ENCODE assay signal across 25 cellular contexts in the genomic region with DNA sequence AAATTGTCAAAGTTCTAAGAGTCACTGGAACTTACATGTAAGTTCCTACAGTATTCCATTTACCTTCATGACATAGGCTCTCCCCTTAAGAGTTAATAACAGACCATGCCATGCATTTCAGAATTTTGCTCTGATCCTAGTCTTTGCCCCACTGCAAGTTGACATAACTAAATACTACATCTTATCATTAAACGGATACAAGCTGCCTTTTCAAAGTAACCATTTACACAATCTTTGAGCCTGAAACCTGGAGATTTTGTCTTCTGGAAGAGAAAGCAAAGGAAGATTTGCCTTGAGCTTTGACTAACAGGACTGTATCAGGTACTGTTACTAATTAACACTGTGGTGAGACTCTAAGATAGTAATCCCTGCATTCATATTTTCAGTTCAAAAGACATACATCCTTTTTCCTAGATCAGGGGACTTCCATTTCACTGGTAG. TPM values are rescaled to one million over a fixed set of nuclear protein-coding genes. Genes with fewer than 3 reads are reported as not detected.
A peak's percentile ranks its signal among the peaks of the same experiment; 100 is the strongest.
DNase-seq lines count a peak whose midpoint lies in the region; ATAC-seq and TF ChIP-seq lines count a peak whose summit lies in the region.
"Had no signal": no experiment of that assay in that cellular context is flagged by ENCODE, and none has a peak within 500 bp of the region (broad histone marks: within the 10 kb centered on the region; RNA-seq: fewer than 3 reads in every experiment).

No MANE protein-coding gene starts in this region.

- H3K27ac ChIP-seq in tibial nerve (no peak overlapping the region), OCI-LY7 (ENCODE audit: low read depth, low read length, poor library complexity, severe bottlenecking) (no peak overlapping the region)
- H3K27ac ChIP-seq: coronary artery had no signal

- DNase-seq in progenitor cell of endocrine pancreas (ENCODE audit: low spot score, unreplicated experiment) (no peak), tibial nerve (ENCODE audit: low spot score in 2 of 2) (no peak), OCI-LY7 (ENCODE audit: low spot score) (no peak), MV-4-11 (lab: John Stamatoyannopoulos, UW) (no peak)
- DNase-seq in activated CD4-positive, alpha-beta memory T cell treated with anti-CD3 and anti-CD28 coated beads, Interleukin-2, amount 10 ng/mL, durations not matched to agents 7 days and 5 days = no peak
- DNase-seq: activated CD4-positive, alpha-beta memory T cell treated with anti-CD3 and anti-CD28 coated beads for 36 hours; activated naive CD8-positive, alpha-beta T cell treated with anti-CD3 and anti-CD28 coated beads for 36 hours; activated T-cell treated with anti-CD3 and anti-CD28 coated beads, Interleukin-2, amount 50 U/mL, for 72 hours; H7; KG1; NCI-H1048; NCI-H2081; NCI-H524 treated with DMSO at 0.1 percent for 48 hours; SHP77 treated with DMSO at 0.1 percent for 48 hours; small intestine; stimulated activated CD4-positive, alpha-beta T cell treated with anti-CD3 and anti-CD28 coated beads, Interleukin-4, amount 100 ng/mL, for 1 hour; T-helper 1 cell had no signal

- H3K27me3 Mint-ChIP-seq in progenitor cell of endocrine pancreas = no peaks in the 10 kb centered on the region
- H3K27me3 Mint-ChIP-seq in activated CD4-positive, alpha-beta memory T cell treated with anti-CD3 and anti-CD28 coated beads, Interleukin-2, amount 10 ng/mL, durations not matched to agents 7 days and 5 days = peaks cover 8% of the 10 kb centered on the region
- H3K27me3 Mint-ChIP-seq: brain had no signal

- no TSS peak for BruUV-seq in OCI-LY7 (replicated peaks; lab: Mats Ljungman, UMichigan)

- ATAC-seq in GM19395 (IDR thresholded peaks at IDR 0.05; ENCODE audit: unreplicated experiment) = peak; percentile 76
- peak; percentile 78 for ATAC-seq in HG02678 (IDR thresholded peaks at IDR 0.05; ENCODE audit: unreplicated experiment)
- ATAC-seq in HG03432 (IDR thresholded peaks at IDR 0.05; ENCODE audit: unreplicated experiment) = peak; percentile 72
- ATAC-seq: activated T-cell treated with anti-CD3 and anti-CD28 coated beads, Interleukin-2, amount 50 U/mL, for 72 hours had no signal

- intact Hi-C loops in OCI-LY7 (cut with micrococcal nuclease; ENCODE audit: unreplicated experiment) = no loop called here

- H3K4me1 ChIP-seq in tibial nerve (no peaks in the 10 kb centered on the region), OCI-LY7 (ENCODE audit: insufficient read depth, low read length, poor library complexity, severe bottlenecking) (no peaks in the 10 kb centered on the region)

- H3K36me3 Mint-ChIP-seq in progenitor cell of endocrine pancreas (ENCODE audit: insufficient read depth) = peaks cover 2% of the 10 kb centered on the region
- H3K36me3 Mint-ChIP-seq in activated CD4-positive, alpha-beta memory T cell treated with anti-CD3 and anti-CD28 coated beads, Interleukin-2, amount 10 ng/mL, durations not matched to agents 7 days and 5 days (ENCODE audit: low read depth) = no peaks in the 10 kb centered on the region
- H3K36me3 Mint-ChIP-seq: activated CD4-positive, alpha-beta memory T cell treated with anti-CD3 and anti-CD28 coated beads for 36 hours; activated naive CD8-positive, alpha-beta T cell treated with anti-CD3 and anti-CD28 coated beads for 36 hours; brain; mesothelial cell of epicardium had no signal

- whole genome bisulfite sequencing in tibial nerve, 2 donors = 62 to 68% methylated on average over 1 of the region's 1 CpG

- H4K20me1 ChIP-seq in OCI-LY7 (ENCODE audit: insufficient read depth, low read length) = no peaks in the 10 kb centered on the region

- H3K36me3 ChIP-seq in tibial nerve (no peaks in the 10 kb centered on the region), OCI-LY7 (ENCODE audit: insufficient read depth, low read length) (no peaks in the 10 kb centered on the region)

- TF ChIP-seq POLR2A in tibial nerve (IDR thresholded peaks at IDR 0.05) = no peak

- H3K9me2 ChIP-seq in OCI-LY7 (ENCODE audit: insufficient read depth, low read length) = no peaks in the 10 kb centered on the region

- H3K79me2 ChIP-seq in OCI-LY7 (ENCODE audit: insufficient read depth, low read depth, low read length) = no peaks in the 10 kb centered on the region

- POLR2A ChIA-PET in activated CD4-positive, alpha-beta memory T cell treated with anti-CD3 and anti-CD28 coated beads, Interleukin-2, amount 10 ng/mL, durations not matched to agents 7 days and 5 days (lab: Charles Lee) = no interaction called here
- POLR2A ChIA-PET in OCI-LY7 (lab: Charles Lee) = interaction anchor here (0.6 kb wide), 1 partner anchor 74 kb away, joined by 4 read pairs; no protein-coding TSS in a partner anchor

- CTCF ChIA-PET in activated CD4-positive, alpha-beta memory T cell treated with anti-CD3 and anti-CD28 coated beads, Interleukin-2, amount 10 ng/mL, durations not matched to agents 7 days and 5 days (lab: Charles Lee) = no interaction called here
- CTCF ChIA-PET in OCI-LY7 (lab: Charles Lee; ENCODE audit: unreplicated experiment) = no interaction called here

- H3K4me3 ChIP-seq in tibial nerve (no peak overlapping the region), OCI-LY7 (ENCODE audit: low read depth, low read length, poor library complexity, severe bottlenecking) (no peak overlapping the region)
- H3K4me3 ChIP-seq: coronary artery had no signal

- no peak for TF ChIP-seq CTCF in progenitor cell of endocrine pancreas (IDR thresholded peaks at IDR 0.05; ENCODE audit: unreplicated experiment)
- TF ChIP-seq CTCF in tibial nerve (IDR thresholded peaks at IDR 0.05) = no peak
- TF ChIP-seq CTCF in OCI-LY7 (conservative IDR thresholded peaks at IDR 0.05; ENCODE audit: low read length) = no peak

- TF ChIP-seq EP300 in tibial nerve (IDR thresholded peaks at IDR 0.05) = no peak

- no peaks in the 10 kb centered on the region for H3K27me3 ChIP-seq in tibial nerve

- H3K4me3 Mint-ChIP-seq in progenitor cell of endocrine pancreas (ENCODE audit: low read depth) = peak overlapping the region; percentile 2
- no peak overlapping the region for H3K4me3 Mint-ChIP-seq in activated CD4-positive, alpha-beta memory T cell treated with anti-CD3 and anti-CD28 coated beads, Interleukin-2, amount 10 ng/mL, durations not matched to agents 7 days and 5 days
- H3K4me3 Mint-ChIP-seq: activated CD4-positive, alpha-beta memory T cell treated with anti-CD3 and anti-CD28 coated beads for 36 hours; activated naive CD8-positive, alpha-beta T cell treated with anti-CD3 and anti-CD28 coated beads for 36 hours; activated T-cell treated with anti-CD3 and anti-CD28 coated beads, Interleukin-2, amount 50 U/mL, for 72 hours; brain; mesothelial cell of epicardium; nephron had no signal

- no peak overlapping the region for H2AFZ ChIP-seq in OCI-LY7 (ENCODE audit: low read length)

- no peaks in the 10 kb centered on the region for H3K9me3 Mint-ChIP-seq in progenitor cell of endocrine pancreas (ENCODE audit: low read depth)
- no peaks in the 10 kb centered on the region for H3K9me3 Mint-ChIP-seq in activated CD4-positive, alpha-beta memory T cell treated with anti-CD3 and anti-CD28 coated beads, Interleukin-2, amount 10 ng/mL, durations not matched to agents 7 days and 5 days
- H3K9me3 Mint-ChIP-seq: activated CD4-positive, alpha-beta memory T cell treated with anti-CD3 and anti-CD28 coated beads for 36 hours; activated naive CD8-positive, alpha-beta T cell treated with anti-CD3 and anti-CD28 coated beads for 36 hours; activated T-cell treated with anti-CD3 and anti-CD28 coated beads, Interleukin-2, amount 50 U/mL, for 72 hours; brain; mesothelial cell of epicardium; nephron had no signal

- H3K9me3 ChIP-seq in tibial nerve (no peaks in the 10 kb centered on the region), OCI-LY7 (ENCODE audit: low read length) (no peaks in the 10 kb centered on the region)

- H3K27ac Mint-ChIP-seq in progenitor cell of endocrine pancreas = peak overlapping the region; percentile 26
- H3K27ac Mint-ChIP-seq in activated CD4-positive, alpha-beta memory T cell treated with anti-CD3 and anti-CD28 coated beads, Interleukin-2, amount 10 ng/mL, durations not matched to agents 7 days and 5 days = no peak overlapping the region
- H3K27ac Mint-ChIP-seq: activated CD4-positive, alpha-beta memory T cell treated with anti-CD3 and anti-CD28 coated beads for 36 hours; activated naive CD8-positive, alpha-beta T cell treated with anti-CD3 and anti-CD28 coated beads for 36 hours; activated T-cell treated with anti-CD3 and anti-CD28 coated beads, Interleukin-2, amount 50 U/mL, for 72 hours; brain had no signal

- H3K4me1 Mint-ChIP-seq in progenitor cell of endocrine pancreas (ENCODE audit: low read depth) = peaks cover 48% of the 10 kb centered on the region
- H3K4me1 Mint-ChIP-seq in activated CD4-positive, alpha-beta memory T cell treated with anti-CD3 and anti-CD28 coated beads, Interleukin-2, amount 10 ng/mL, durations not matched to agents 7 days and 5 days = no peaks in the 10 kb centered on the region
- H3K4me1 Mint-ChIP-seq: activated naive CD8-positive, alpha-beta T cell treated with anti-CD3 and anti-CD28 coated beads for 36 hours; brain had no signal

- no peak overlapping the region for H3K4me2 ChIP-seq in OCI-LY7 (ENCODE audit: low read length)

RNA-seq across cellular contexts. Expression of a gene that starts 9.3 kb away (rescaled TPM):
- total RNA-seq in progenitor cell of endocrine pancreas (3.4 and 5.4 TPM in 2 replicates), tibial nerve (not detected), OCI-LY7 (2022) (not detected in 2 replicates)
- total RNA-seq in activated CD4-positive, alpha-beta memory T cell treated with anti-CD3 and anti-CD28 coated beads, Interleukin-2, amount 10 ng/mL, durations not matched to agents 7 days and 5 days = not detected
- total RNA-seq in OCI-LY7 (2014; rRNA removed; shearing (Covaris generic)) = not detected in 2 replicates
- total RNA-seq: activated CD4-positive, alpha-beta memory T cell treated with anti-CD3 and anti-CD28 coated beads for 36 hours; activated naive CD8-positive, alpha-beta T cell treated with anti-CD3 and anti-CD28 coated beads for 36 hours; activated T-cell treated with anti-CD3 and anti-CD28 coated beads, Interleukin-2, amount 50 U/mL, for 72 hours; H7; mesothelial cell of epicardium; posterior vena cava had no signal
